In the genomic region with DNA sequence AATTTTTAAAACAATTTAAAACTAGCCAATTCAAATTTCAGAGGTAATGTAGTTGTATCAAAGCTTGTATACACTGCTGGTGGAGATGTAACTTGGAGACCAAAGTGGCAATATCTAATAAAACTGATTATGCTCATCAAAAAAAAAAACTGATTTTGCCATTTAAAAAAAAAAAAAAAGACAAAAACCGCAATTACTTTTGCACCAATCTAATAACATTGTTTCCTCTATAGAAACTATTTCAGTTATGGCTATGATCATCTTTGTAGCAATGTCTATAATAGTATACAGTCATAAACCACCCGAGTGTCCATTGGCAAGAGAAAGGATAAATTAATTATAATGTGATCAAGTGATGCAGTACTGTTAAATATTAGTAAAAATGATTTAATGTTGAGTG, we compare ENCODE assay signal across 35 cellular contexts.
"Had no signal": no experiment of that assay in that cellular context is flagged by ENCODE, and none has a peak within 500 bp of the region (broad histone marks: within the 10 kb centered on the region; RNA-seq: fewer than 3 reads in every experiment).

No MANE protein-coding gene starts in this region.

- H3K4me3 ChIP-seq: MG63 had no signal

- H3K36me3 ChIP-seq: MG63 had no signal

- H3K27me3 ChIP-seq: MG63 had no signal

- DNase-seq: Karpas-422, Kasumi-1, MG63, MM.1S, NCI-H1048, NCI-H1092, NCI-H1092 treated with DMSO at 0.1 percent for 48 hours, NCI-H1105, NCI-H1105 treated with DMSO at 0.1 percent for 48 hours, NCI-H1417, NCI-H1417 treated with DMSO at 0.1 percent for 48 hours, NCI-H1436, NCI-H1436 treated with DMSO at 0.1 percent for 48 hours, NCI-H146, NCI-H1694, NCI-H1694 treated with DMSO at 0.1 percent for 48 hours, NCI-H187, NCI-H187 treated with DMSO at 0.1 percent for 48 hours, NCI-H1930, NCI-H2029, NCI-H2029 treated with DMSO at 0.1 percent for 48 hours, NCI-H2081, NCI-H2081 treated with DMSO at 0.1 percent for 48 hours, NCI-H2107, NCI-H2171, NCI-H2171 treated with DMSO at 0.1 percent for 48 hours, NCI-H2227 treated with DMSO at 0.1 percent for 48 hours, NCI-H226, NCI-H345, NCI-H446, NCI-H446 treated with DMSO at 0.1 percent for 48 hours, NCI-H510A, NCI-H510A treated with DMSO at 0.1 percent for 48 hours, NCI-H524, NCI-H524 treated with DMSO at 0.1 percent for 48 hours had no signal

- H3K9me3 ChIP-seq: MG63 had no signal
